Comparison of ENCODE assay signal across 8 cellular contexts in the genomic region with DNA sequence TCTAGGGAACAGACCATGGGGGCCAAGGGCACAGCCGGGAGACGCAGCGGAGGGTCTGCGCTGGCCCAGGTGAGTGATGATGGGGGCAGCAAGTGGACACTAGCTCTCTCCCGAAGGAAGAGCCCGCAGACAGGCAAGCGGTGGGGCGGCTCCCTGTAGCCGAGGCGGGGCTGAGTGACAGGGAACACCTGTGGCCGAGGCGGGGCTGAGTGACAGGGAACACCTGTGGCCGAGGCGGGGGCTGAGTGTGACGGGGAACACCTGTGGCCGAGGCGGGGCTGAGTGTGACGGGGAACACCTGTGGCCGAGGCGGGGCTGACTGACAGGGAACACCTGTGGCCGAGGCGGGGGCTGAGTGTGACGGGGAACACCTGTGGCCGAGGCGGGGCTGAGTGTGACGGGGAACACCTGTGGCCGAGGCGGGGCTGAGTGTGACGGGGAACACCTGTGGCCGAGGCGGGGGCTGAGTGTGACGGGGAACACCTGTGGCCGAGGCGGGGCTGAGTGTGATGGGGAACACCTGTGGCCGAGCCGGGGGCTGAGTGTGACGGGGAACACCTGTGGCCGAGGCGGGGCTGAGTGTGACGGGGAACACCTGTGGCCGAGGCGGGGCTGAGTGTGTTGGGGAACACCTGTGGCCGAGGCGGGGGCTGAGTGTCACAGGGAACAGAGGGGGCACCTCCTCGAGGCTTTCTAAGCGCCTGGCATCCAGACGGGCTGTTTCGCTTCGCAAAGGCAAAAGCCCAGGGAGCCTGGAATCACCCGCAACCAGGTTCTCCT. TPM values are rescaled to one million over a fixed set of nuclear protein-coding genes. Genes with fewer than 3 reads are reported as not detected.
DNase-seq lines count a peak whose midpoint lies in the region; ATAC-seq, FAIRE-seq and TF ChIP-seq lines count a peak whose summit lies in the region.
"Not testable (repeated sequence)": the region's sequence is repeated elsewhere in the genome, so short reads cannot be mapped to it uniquely, and the experiment has no call there.

No MANE protein-coding gene starts in this region.

- DNase-seq in COLO668 (lab: John Stamatoyannopoulos, UW; ENCODE audit: unreplicated experiment) (peak; percentile 86), pancreas (peak; percentile 86 to 95 (median 90))
- not testable (repeated sequence) for DNase-seq in T-helper 17 cell; astrocyte (ENCODE audit: low read depth); type B pancreatic cell (ENCODE audit: extremely low spot score, unreplicated experiment)

- not testable (repeated sequence) for H3K9me3 Mint-ChIP-seq in astrocyte (ENCODE audit: unreplicated experiment); type B pancreatic cell

- not testable (repeated sequence) for H3K4me1 ChIP-seq in astrocyte (ENCODE audit: insufficient read depth, low read length); esophagus (ENCODE audit: control insufficient read depth in 2 of 2, insufficient read depth in 2 of 2, low read length in 1 of 2); liver (ENCODE audit: control insufficient read depth in 4 of 4, insufficient read depth in 4 of 4, low read length in 3 of 4); pancreas

- H4K20me1 ChIP-seq in astrocyte (ENCODE audit: insufficient read depth, low read length): not testable (repeated sequence)

- not testable (repeated sequence) for FAIRE-seq in astrocyte (lab: Jason Lieb, UNC)
- peak; percentile 13 for FAIRE-seq in pancreas (lab: Jason Lieb, UNC)

- peak overlapping the region; percentile 86 for H3K4me3 Mint-ChIP-seq in T-helper 17 cell
- peak overlapping the region; percentile 88 for H3K4me3 Mint-ChIP-seq in astrocyte (ENCODE audit: unreplicated experiment)
- peak overlapping the region; percentile 86 for H3K4me3 Mint-ChIP-seq in type B pancreatic cell

- H3K27me3 Mint-ChIP-seq in T-helper 17 cell; astrocyte (ENCODE audit: low read depth, unreplicated experiment); type B pancreatic cell: not testable (repeated sequence)

- not testable (repeated sequence) for TF ChIP-seq CTCF in astrocyte (IDR thresholded peaks at IDR 0.05; ENCODE audit: insufficient read depth, low read depth, low read length); liver (IDR thresholded peaks at IDR 0.05; ENCODE audit: low read depth, low read length, missing input control); pancreas (IDR thresholded peaks at IDR 0.05); type B pancreatic cell (conservative IDR thresholded peaks at IDR 0.05)

- not testable (repeated sequence) for H2AFZ ChIP-seq in astrocyte (ENCODE audit: low read depth, low read length)

- not testable (repeated sequence) for TF ChIP-seq RAD21 in liver (IDR thresholded peaks at IDR 0.05)

- H3K36me3 Mint-ChIP-seq in T-helper 17 cell (ENCODE audit: low read depth); type B pancreatic cell: not testable (repeated sequence)
- peaks cover 17% of the 10 kb centered on the region for H3K36me3 Mint-ChIP-seq in astrocyte (ENCODE audit: low read depth, unreplicated experiment)

- 32 to 37% methylated on average over 40 to 50 of the region's 50 CpGs for WGBS in esophagus, 2 donors
- 79% methylated on average over 45 of the region's 50 CpGs for WGBS in liver
- 13 to 19% methylated on average over 47 to 50 of the region's 50 CpGs for WGBS in pancreas, 2 donors

- H3K36me3 ChIP-seq in KOPT-K1 (ENCODE audit: insufficient read depth, low read length): peaks cover 32% of the 10 kb centered on the region
- H3K36me3 ChIP-seq in astrocyte (ENCODE audit: insufficient read depth, low read length): not testable (repeated sequence)
- peaks cover 7 to 23% of the 10 kb centered on the region in 2 donors for H3K36me3 ChIP-seq in esophagus (ENCODE audit: control insufficient read depth in 2 of 2, insufficient read depth in 2 of 2, low read length in 1 of 2)
- H3K36me3 ChIP-seq in liver (ENCODE audit: control insufficient read depth in 4 of 4, insufficient read depth in 3 of 4, low read depth in 1 of 4, low read length in 3 of 4): peaks cover 0 to 27% (median 8%) of the 10 kb centered on the region in 4 donors
- peaks cover 0 to 17% (median 4%) of the 10 kb centered on the region in 3 donors for H3K36me3 ChIP-seq in pancreas

- intact Hi-C loops in pancreas (cut with DNase I): not testable (repeated sequence)

- H3K27ac ChIP-seq in KOPT-K1 (ENCODE audit: low read depth, low read length, poor library complexity, severe bottlenecking): peak overlapping the region; percentile 87
- not testable (repeated sequence) for H3K27ac ChIP-seq in astrocyte (ENCODE audit: low read depth, low read length); liver (ENCODE audit: low read depth in 1 of 2, low read length in 2 of 2)
- peak overlapping the region; percentile 92 to 97 for H3K27ac ChIP-seq in esophagus (ENCODE audit: low read depth in 2 of 2, low read length in 1 of 2)
- H3K27ac ChIP-seq in pancreas: peak overlapping the region; percentile 74 to 96 (median 88)

- not testable (repeated sequence) for H3K27me3 ChIP-seq in astrocyte (ENCODE audit: insufficient read depth, low read length); esophagus (ENCODE audit: control insufficient read depth in 1 of 2, insufficient read depth in 2 of 2, low read length in 2 of 2); liver (ENCODE audit: control insufficient read depth in 4 of 4, insufficient read depth in 4 of 4, low read length in 3 of 4); pancreas

- H3K79me2 ChIP-seq in astrocyte (ENCODE audit: insufficient read depth, low read length): peaks cover 23% of the 10 kb centered on the region

- peak overlapping the region; percentile 96 for H3K4me2 ChIP-seq in astrocyte (ENCODE audit: low read length)

- peak overlapping the region; percentile 95 for H3K27ac Mint-ChIP-seq in T-helper 17 cell
- H3K27ac Mint-ChIP-seq in astrocyte (ENCODE audit: unreplicated experiment): not testable (repeated sequence)
- H3K27ac Mint-ChIP-seq in type B pancreatic cell: peak overlapping the region; percentile 83

- H3K4me1 Mint-ChIP-seq in T-helper 17 cell: peaks cover 26% of the 10 kb centered on the region
- not testable (repeated sequence) for H3K4me1 Mint-ChIP-seq in astrocyte (ENCODE audit: low read depth, unreplicated experiment); type B pancreatic cell (ENCODE audit: unreplicated experiment)

- H3K9me3 ChIP-seq in KOPT-K1 (ENCODE audit: insufficient read depth, low read length, poor library complexity, severe bottlenecking); T-helper 17 cell (ENCODE audit: control insufficient read depth, low read length, poor library complexity, severe bottlenecking); astrocyte (ENCODE audit: insufficient read depth, low read depth, low read length); esophagus (ENCODE audit: control insufficient read depth in 2 of 2, insufficient read depth in 1 of 2, low read depth in 1 of 2, low read length in 1 of 2); liver (ENCODE audit: control insufficient read depth in 4 of 4, low read length in 3 of 4); pancreas: not testable (repeated sequence)

- H3K4me3 ChIP-seq in astrocyte (ENCODE audit: insufficient read depth, low read depth, low read length) (peak overlapping the region; percentile 87), esophagus (ENCODE audit: low read depth in 1 of 2, low read length in 2 of 2) (peak overlapping the region; percentile 91 to 97), liver (ENCODE audit: low read depth in 1 of 3, low read length in 3 of 3) (peak overlapping the region in 2 of 3 donors; percentile 74 to 91), pancreas (peak overlapping the region; percentile 73 to 82 (median 78))

- peak overlapping the region; percentile 91 for H3K9ac ChIP-seq in astrocyte (ENCODE audit: low read length)
- peak overlapping the region; percentile 75 to 80 for H3K9ac ChIP-seq in liver (ENCODE audit: low read depth in 1 of 2, low read length in 2 of 2)

- ATAC-seq in T-helper 17 cell: not testable (repeated sequence)
- ATAC-seq in pancreas: peak; percentile 22 to 55 (median 36)

RNA-seq across cellular contexts. Expression of gene MED16, which starts 1.4 kb away (rescaled TPM):
- total RNA-seq in T-helper 17 cell (10 to 100 TPM; 59.6 to 71.3 TPM), astrocyte (41.4 and 45.0 TPM in 2 replicates), liver (10 to 100 TPM; 39.7 to 42.3 TPM), pancreas (10 to 100 TPM; 23.0 to 46.5 (median 33.5) TPM), type B pancreatic cell (ENCODE audit: low replicate concordance) (59.6 and 74.2 TPM in 2 replicates)
- polyA plus RNA-seq in esophagus (10 to 100 TPM; 33.0 to 46.2 TPM), liver (10 to 100 TPM; 30.6 to 50.5 TPM), pancreas (100 to 1,000 TPM; 139 to 147 TPM)

RNA-seq across cellular contexts. Expression of gene RNU6-9, which starts 1.7 kb away (rescaled TPM):
- total RNA-seq in T-helper 17 cell: not detected
- total RNA-seq in astrocyte: not detected in 2 replicates
- not detected for polyA plus RNA-seq in esophagus
- not detected for total RNA-seq in liver
- polyA plus RNA-seq in liver: not detected
- total RNA-seq in pancreas: not detected
- not detected for polyA plus RNA-seq in pancreas
- total RNA-seq in type B pancreatic cell (ENCODE audit: low replicate concordance): not detected in 2 replicates

RNA-seq across cellular contexts. Expression of gene R3HDM4, which starts 21.4 kb away (rescaled TPM):
- total RNA-seq in T-helper 17 cell: 100 to 1,000 TPM; 233 to 243 TPM
- 57.9 and 60.0 TPM in 2 replicates for total RNA-seq in astrocyte
- 10 to 100 TPM; 66.1 to 84.8 TPM for polyA plus RNA-seq in esophagus
- total RNA-seq in liver: 10 to 100 TPM; 17.4 to 72.4 TPM
- polyA plus RNA-seq in liver: 10 to 100 TPM; 14.1 to 23.0 TPM
- total RNA-seq in pancreas: 10 to 100 TPM; 21.6 to 36.7 (median 29.2) TPM
- polyA plus RNA-seq in pancreas: 10 to 100 TPM; 56.0 to 57.2 TPM
- 48.8 and 56.7 TPM in 2 replicates for total RNA-seq in type B pancreatic cell (ENCODE audit: low replicate concordance)

RNA-seq across cellular contexts. Expression of gene KISS1R, which starts 25.5 kb away (rescaled TPM):
- total RNA-seq in T-helper 17 cell (under 1 TPM; 0.94 to 0.99 TPM), astrocyte (not detected in 2 replicates), liver (not detected), pancreas (1 to 10 TPM in 1 of 6 donors, under 1 TPM in 4, not detected in 1; 0.16 to 1.0 (median 0.25) TPM), type B pancreatic cell (ENCODE audit: low replicate concordance) (1.2 and 2.2 TPM in 2 replicates)
- polyA plus RNA-seq in esophagus (under 1 TPM in 1 of 2 donors, not detected in 1; 0.01 TPM), liver (not detected), pancreas (under 1 TPM in 1 of 2 donors, not detected in 1; 0.80 TPM)

RNA-seq across cellular contexts. Expression of gene CFD, which starts 32.1 kb away (rescaled TPM):
- total RNA-seq in T-helper 17 cell: 1 to 10 TPM; 1.9 to 5.3 TPM
- 0.59 and 0.65 TPM in 2 replicates for total RNA-seq in astrocyte
- polyA plus RNA-seq in esophagus: 10 to 100 TPM; 32.6 to 95.2 TPM
- 10 to 100 TPM; 13.2 to 14.1 TPM for total RNA-seq in liver
- polyA plus RNA-seq in liver: 10 to 100 TPM in 1 of 2 donors, 1 to 10 TPM in 1; 4.5 to 20.2 TPM
- 10 to 100 TPM in 2 of 6 donors, 1 to 10 TPM in 4; 2.5 to 48.8 (median 7.3) TPM for total RNA-seq in pancreas
- 10 to 100 TPM; 27.8 to 48.1 TPM for polyA plus RNA-seq in pancreas
- total RNA-seq in type B pancreatic cell (ENCODE audit: low replicate concordance): 5.5 and 11.3 TPM in 2 replicates
